ENCODE assay signal across 13 cellular contexts in the genomic region with DNA sequence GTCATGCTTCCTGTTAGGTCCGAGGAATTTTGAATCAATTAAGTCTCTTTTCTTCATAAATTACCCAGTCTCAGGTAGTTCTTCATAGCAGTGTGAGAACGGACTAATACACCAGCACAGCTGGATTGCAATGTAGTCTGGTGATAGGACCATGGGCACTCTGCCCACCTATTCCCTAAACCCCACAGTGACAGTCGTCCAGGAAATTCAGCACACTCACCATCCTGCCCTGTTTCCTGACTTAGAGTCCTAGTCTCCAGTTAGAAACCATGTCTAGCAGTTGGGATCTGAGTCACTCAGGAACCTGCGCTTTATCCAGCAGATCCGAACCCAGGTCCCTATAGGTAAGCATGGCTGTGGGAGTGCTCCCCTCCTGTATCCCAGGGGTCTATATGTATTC.
"Had no signal": no experiment of that assay in that cellular context is flagged by ENCODE, and none has a peak within 500 bp of the region (broad histone marks: within the 10 kb centered on the region; RNA-seq: fewer than 3 reads in every experiment).

No MANE protein-coding gene starts in this region.

- DNase-seq: effector memory CD4-positive, alpha-beta T cell; foreskin melanocyte; heart left ventricle; hippocampal formation; kidney glomerular epithelial cell; mammary epithelial cell; mucosa of descending colon; naive thymus-derived CD8-positive, alpha-beta T cell; sigmoid colon; stimulated activated CD4-positive, alpha-beta T cell treated with anti-CD3 and anti-CD28 coated beads, Interleukin-2, amount 100 ng/mL, for 24 hours; stimulated activated naive CD4-positive, alpha-beta T cell; stomach; substantia nigra had no signal
